8 cellular contexts compared by ENCODE assay signal in genomic region chr10:59625842-59626522, GRCh38.
A peak's percentile ranks its signal among the peaks of the same experiment; 100 is the strongest.
DNase-seq lines count a peak whose midpoint lies in the region; ATAC-seq and TF ChIP-seq lines count a peak whose summit lies in the region.

No MANE protein-coding gene starts in this region.

- DNase-seq in COLO829 (ENCODE audit: low spot score) (peak; percentile 40), NCI-H2196 treated with DMSO at 0.1 percent for 48 hours (lab: John Stamatoyannopoulos, UW; ENCODE audit: unreplicated experiment) (peak; percentile 33), epidermal melanocyte (ENCODE audit: insufficient read length, low spot score) (peak; percentile 65), midbrain (lab: John Stamatoyannopoulos, UW) (peak; percentile 90), thyroid gland (peak; percentile 26 to 28)
- DNase-seq in activated CD4-positive, alpha-beta T cell treated with anti-CD3 and anti-CD28 coated beads, Interleukin-2, amount 50 U/mL, for 1 hour: peak; percentile 8

- intact Hi-C loops in thyroid gland (cut with DNase I): loop anchor here (5.0 to 10.0 kb wide), 3 partner anchors 186 to 409 kb away; partner anchors contain the start of gene CCDC6

- WGBS in thyroid gland, 2 donors: 22% methylated on average over 7 of the region's 7 CpGs

- TF ChIP-seq POLR2A in thyroid gland (IDR thresholded peaks at IDR 0.05): no peak

- peak; percentile 62 to 98 (median 82) for TF ChIP-seq CTCF in thyroid gland (IDR thresholded peaks at IDR 0.05)

- no peaks in the 10 kb centered on the region for H3K9me3 ChIP-seq in thyroid gland

- no peaks in the 10 kb centered on the region for H3K36me3 ChIP-seq in thyroid gland

- no peak overlapping the region for H3K27ac ChIP-seq in thyroid gland

- peaks cover 0 to 3% of the 10 kb centered on the region in 2 donors for H3K4me1 ChIP-seq in thyroid gland

- H3K27me3 ChIP-seq in thyroid gland: no peaks in the 10 kb centered on the region

- peak; percentile 79 for ATAC-seq in GM19025 (IDR thresholded peaks at IDR 0.05; ENCODE audit: low read depth, unreplicated experiment)
- peak; percentile 90 for ATAC-seq in HG03135 (IDR thresholded peaks at IDR 0.05; ENCODE audit: unreplicated experiment)

- H3K4me3 ChIP-seq in thyroid gland (replicated peaks in 1 of 3): no peak overlapping the region

Comparison
In these comparisons a context has a peak if more than half of its experiments do, and no peak if none do; other contexts are left out.
1. DNase-seq: peak in every context shown above with its lines; median percentile 90 in midbrain; 65 in epidermal melanocyte; 40 in COLO829; 33 in NCI-H2196 treated with DMSO at 0.1 percent for 48 hours; 27 in thyroid gland; 8 in activated CD4-positive, alpha-beta T cell treated with anti-CD3 and anti-CD28 coated beads, Interleukin-2, amount 50 U/mL, for 1 hour.